12 cellular contexts compared by ENCODE assay signal in genomic region chr16:70689970-70690905, GRCh38. TPM values are rescaled to one million over a fixed set of nuclear protein-coding genes. Genes with fewer than 3 reads are reported as not detected.
DNase-seq lines count a peak whose midpoint lies in the region; ATAC-seq and TF ChIP-seq lines count a peak whose summit lies in the region.
"Had no signal": no experiment of that assay in that cellular context is flagged by ENCODE, and none has a peak within 500 bp of the region (broad histone marks: within the 10 kb centered on the region; RNA-seq: fewer than 3 reads in every experiment).

No MANE protein-coding gene starts in this region.

- 70% methylated on average over 6 of the region's 16 CpGs for WGBS in suprapubic skin

- no peaks in the 10 kb centered on the region for H3K27me3 ChIP-seq in suprapubic skin

- intact Hi-C loops in mucosa of descending colon (cut with DNase I, micrococcal nuclease) = loop anchor here (10.0 kb wide), 2 partner anchors 45 to 85 kb away; no protein-coding TSS in a partner anchor

- no peak for TF ChIP-seq EP300 in suprapubic skin (IDR thresholded peaks at IDR 0.05)

- H3K9me3 Mint-ChIP-seq in HFFc6 = no peaks in the 10 kb centered on the region
- H3K9me3 Mint-ChIP-seq in activated naive CD8-positive, alpha-beta T cell treated with anti-CD3 and anti-CD28 coated beads for 36 hours = no peaks in the 10 kb centered on the region
- H3K9me3 Mint-ChIP-seq: activated naive CD8-positive, alpha-beta T cell treated with anti-CD3 and anti-CD28 coated beads, Interleukin-2, amount 50 U/mL, for 24 hours; CD4-positive, CD25-positive, alpha-beta regulatory T cell had no signal

- H3K27me3 Mint-ChIP-seq in HFFc6 (ENCODE audit: insufficient read depth) = peaks cover 7% of the 10 kb centered on the region
- H3K27me3 Mint-ChIP-seq in activated naive CD8-positive, alpha-beta T cell treated with anti-CD3 and anti-CD28 coated beads for 36 hours = no peaks in the 10 kb centered on the region

- H3K4me3 ChIP-seq in coronary artery = no peak overlapping the region
- no peak overlapping the region for H3K4me3 ChIP-seq in mucosa of descending colon
- H3K4me3 ChIP-seq in suprapubic skin = no peak overlapping the region

- no peaks in the 10 kb centered on the region for H3K9me3 ChIP-seq in mucosa of descending colon
- no peaks in the 10 kb centered on the region for H3K9me3 ChIP-seq in suprapubic skin

- peaks cover 70% of the 10 kb centered on the region for H3K4me1 Mint-ChIP-seq in HFFc6 (ENCODE audit: low read depth)
- peaks cover 3% of the 10 kb centered on the region for H3K4me1 Mint-ChIP-seq in activated naive CD8-positive, alpha-beta T cell treated with anti-CD3 and anti-CD28 coated beads for 36 hours

- peak overlapping the region; percentile 97 for H3K27ac Mint-ChIP-seq in HFFc6
- H3K27ac Mint-ChIP-seq in activated naive CD8-positive, alpha-beta T cell treated with anti-CD3 and anti-CD28 coated beads for 36 hours = no peak overlapping the region
- H3K27ac Mint-ChIP-seq: activated CD8-positive, alpha-beta memory T cell treated with anti-CD3 and anti-CD28 coated beads, Interleukin-2, amount 10 ng/mL, durations not matched to agents 7 days and 5 days; activated naive CD8-positive, alpha-beta T cell treated with anti-CD3 and anti-CD28 coated beads, Interleukin-2, amount 50 U/mL, for 24 hours had no signal

- peak; percentile 64 for ATAC-seq in mucosa of descending colon
- ATAC-seq: activated CD8-positive, alpha-beta memory T cell treated with anti-CD3 and anti-CD28 coated beads, Interleukin-2, amount 10 ng/mL, durations not matched to agents 7 days and 5 days; activated naive CD8-positive, alpha-beta T cell treated with anti-CD3 and anti-CD28 coated beads, Interleukin-2, amount 50 U/mL, for 24 hours had no signal

- H3K36me3 ChIP-seq in mucosa of descending colon (ENCODE audit: low read depth) = no peaks in the 10 kb centered on the region
- H3K36me3 ChIP-seq in suprapubic skin = no peaks in the 10 kb centered on the region

- H3K36me3 Mint-ChIP-seq in HFFc6 (ENCODE audit: low read depth) = peaks cover 1% of the 10 kb centered on the region; the same call in 1 of the 2 replicates
- no peaks in the 10 kb centered on the region for H3K36me3 Mint-ChIP-seq in activated naive CD8-positive, alpha-beta T cell treated with anti-CD3 and anti-CD28 coated beads for 36 hours
- H3K36me3 Mint-ChIP-seq: activated CD8-positive, alpha-beta memory T cell treated with anti-CD3 and anti-CD28 coated beads, Interleukin-2, amount 10 ng/mL, durations not matched to agents 7 days and 5 days; CD4-positive, CD25-positive, alpha-beta regulatory T cell had no signal

- peak overlapping the region; percentile 95 to 100 for H3K27ac ChIP-seq in coronary artery
- peak overlapping the region; percentile 91 for H3K27ac ChIP-seq in suprapubic skin

- peaks cover 40% of the 10 kb centered on the region for H3K4me1 ChIP-seq in mucosa of descending colon (ENCODE audit: low read depth)
- H3K4me1 ChIP-seq in suprapubic skin = peaks cover 94% of the 10 kb centered on the region

- DNase-seq in HFFc6 = no peak
- no peak for DNase-seq in coronary artery (ENCODE audit: low spot score)
- peak; percentile 75 to 82 (median 81) for DNase-seq in mucosa of descending colon
- no peak for DNase-seq in suprapubic skin (ENCODE audit: low spot score in 2 of 2)
- no peak for DNase-seq in activated naive CD8-positive, alpha-beta T cell treated with anti-CD3 and anti-CD28 coated beads for 36 hours
- DNase-seq in NCI-H1048 (lab: John Stamatoyannopoulos, UW) = no peak
- DNase-seq in Kasumi-1 (lab: John Stamatoyannopoulos, UW) = no peak
- DNase-seq in pons (ENCODE audit: low spot score) = no peak
- DNase-seq: activated CD8-positive, alpha-beta memory T cell treated with anti-CD3 and anti-CD28 coated beads, Interleukin-2, amount 10 ng/mL, durations not matched to agents 7 days and 5 days; activated naive CD8-positive, alpha-beta T cell treated with anti-CD3 and anti-CD28 coated beads, Interleukin-2, amount 50 U/mL, for 24 hours; CD4-positive, CD25-positive, alpha-beta regulatory T cell had no signal

- TF ChIP-seq CTCF in HFFc6 (IDR thresholded peaks at IDR 0.05) (no peak), coronary artery (IDR thresholded peaks at IDR 0.05) (no peak), mucosa of descending colon (IDR thresholded peaks at IDR 0.05) (no peak), suprapubic skin (IDR thresholded peaks at IDR 0.05) (no peak)

- H3K4me3 Mint-ChIP-seq in HFFc6 = no peak overlapping the region
- no peak overlapping the region for H3K4me3 Mint-ChIP-seq in activated naive CD8-positive, alpha-beta T cell treated with anti-CD3 and anti-CD28 coated beads for 36 hours
- H3K4me3 Mint-ChIP-seq: activated CD8-positive, alpha-beta memory T cell treated with anti-CD3 and anti-CD28 coated beads, Interleukin-2, amount 10 ng/mL, durations not matched to agents 7 days and 5 days; activated naive CD8-positive, alpha-beta T cell treated with anti-CD3 and anti-CD28 coated beads, Interleukin-2, amount 50 U/mL, for 24 hours; CD4-positive, CD25-positive, alpha-beta regulatory T cell had no signal

- no peak for TF ChIP-seq POLR2A in suprapubic skin (IDR thresholded peaks at IDR 0.05)

RNA-seq across cellular contexts. Expression of gene MTSS2, which starts 4.4 kb away (rescaled TPM):
- 10 to 100 TPM; 82.0 to 96.1 (median 86.5) TPM for total RNA-seq in HFFc6 (2021; fragmentation: NEBNext Ultra II Directional; extraction: Animal tissue kit (Norgen Biotek cat#: 25700))
- total RNA-seq in mucosa of descending colon (100 to 1,000 TPM in 1 of 3 donors, 10 to 100 TPM in 2; 11.8 to 151 (median 28.2) TPM), suprapubic skin (10 to 100 TPM; 30.1 to 58.7 (median 42.6) TPM)
- 1 to 10 TPM; 6.9 to 9.2 TPM for total RNA-seq in activated naive CD8-positive, alpha-beta T cell treated with anti-CD3 and anti-CD28 coated beads for 36 hours

RNA-seq across cellular contexts. Expression of gene IL34, which starts 43.9 kb away (rescaled TPM):
- under 1 TPM in 2 of 6 experiments, not detected in 4; 0.09 TPM for total RNA-seq in HFFc6 (2021; fragmentation: NEBNext Ultra II Directional; extraction: Animal tissue kit (Norgen Biotek cat#: 25700))
- 1 to 10 TPM; 1.2 to 2.2 (median 1.8) TPM for total RNA-seq in mucosa of descending colon
- total RNA-seq in suprapubic skin = 100 to 1,000 TPM in 1 of 4 donors, 10 to 100 TPM in 3; 64.2 to 187 (median 92.5) TPM
- under 1 TPM in 1 of 2 experiments, not detected in 1; 0.22 TPM for total RNA-seq in activated naive CD8-positive, alpha-beta T cell treated with anti-CD3 and anti-CD28 coated beads for 36 hours
- total RNA-seq: activated CD8-positive, alpha-beta memory T cell treated with anti-CD3 and anti-CD28 coated beads, Interleukin-2, amount 10 ng/mL, durations not matched to agents 7 days and 5 days; CD4-positive, CD25-positive, alpha-beta regulatory T cell; T-helper 2 cell treated with Interferon-gamma antibody and Interleukin-4, amounts not matched to agents 100 ng/mL and 5 ng/mL, for 36 hours had no signal

Comparison
In these comparisons a context has a peak if more than half of its experiments do, and no peak if none do; other contexts are left out.
1. DNase-seq: peak in mucosa of descending colon (3 of 3); none in HFFc6 (single experiment), coronary artery (single experiment), suprapubic skin (0 of 2), activated naive CD8-positive, alpha-beta T cell treated with anti-CD3 and anti-CD28 coated beads for 36 hours (single experiment), NCI-H1048 (single experiment), Kasumi-1 (0 of 2) and pons (single experiment).
2. RNA of gene IL34, which starts 43.9 kb away (total RNA-seq): 64.2 to 187 TPM in suprapubic skin; 1.2 to 2.2 TPM in mucosa of descending colon, 0.22 TPM in activated naive CD8-positive, alpha-beta T cell treated with anti-CD3 and anti-CD28 coated beads for 36 hours and 0.09 TPM in HFFc6; every median in the first group is over 10 times any median in the second.